Comparison of ENCODE assay signal across 24 cellular contexts in genomic region chr11:68808787-68809186, GRCh38. TPM values are rescaled to one million over a fixed set of nuclear protein-coding genes. Genes with fewer than 3 reads are reported as not detected.
"Had no signal": no experiment of that assay in that cellular context is flagged by ENCODE, and none has a peak within 500 bp of the region (broad histone marks: within the 10 kb centered on the region; RNA-seq: fewer than 3 reads in every experiment).

No MANE protein-coding gene starts in this region.

- H3K27me3 Mint-ChIP-seq: naive B cell had no signal

- ATAC-seq: esophagus mucosa, foreskin keratinocyte, left lung, lower lobe of right lung, mucosa of descending colon had no signal

- DNase-seq: dermis blood vessel endothelial cell; dorsolateral prefrontal cortex; effector CD4-positive, alpha-beta T cell; effector memory CD4-positive, alpha-beta T cell; erythroblast; foreskin keratinocyte; gastrocnemius medialis; glutamatergic neuron; head of caudate nucleus; hippocampal formation; left cardiac atrium; left lung; left ventricle myocardium superior; lower lobe of right lung; mesenchymal stem cell; mucosa of descending colon; naive B cell had no signal

- H3K4me1 Mint-ChIP-seq: mesothelial cell of epicardium had no signal

- H3K9me3 Mint-ChIP-seq: mesothelial cell of epicardium, naive B cell had no signal

- H3K4me1 ChIP-seq: foreskin keratinocyte had no signal

- H3K4me3 ChIP-seq: coronary artery, dorsolateral prefrontal cortex, gastrocnemius medialis, heart right ventricle, left lung, lower lobe of right lung, mucosa of descending colon had no signal

- H3K27me3 ChIP-seq: dorsolateral prefrontal cortex, foreskin keratinocyte, gastrocnemius medialis, heart right ventricle, left lung had no signal

- H3K27ac ChIP-seq: coronary artery, epithelial cell of prostate, foreskin keratinocyte, left lung, lower lobe of right lung had no signal

- H3K27ac Mint-ChIP-seq: mesothelial cell of epicardium, naive B cell had no signal

- FAIRE-seq: keratinocyte had no signal

- H3K4me3 Mint-ChIP-seq: mesothelial cell of epicardium, naive B cell had no signal

- H3K36me3 Mint-ChIP-seq: mesothelial cell of epicardium had no signal

- H3K9me3 ChIP-seq: gastrocnemius medialis, heart right ventricle, left lung, lower lobe of right lung, mucosa of descending colon had no signal

RNA-seq across cellular contexts. Expression of gene TESMIN, which starts 57.5 kb away (rescaled TPM):
- total RNA-seq: myocyte had no signal
